Comparison of ENCODE assay signal across 8 cellular contexts in the genomic region with DNA sequence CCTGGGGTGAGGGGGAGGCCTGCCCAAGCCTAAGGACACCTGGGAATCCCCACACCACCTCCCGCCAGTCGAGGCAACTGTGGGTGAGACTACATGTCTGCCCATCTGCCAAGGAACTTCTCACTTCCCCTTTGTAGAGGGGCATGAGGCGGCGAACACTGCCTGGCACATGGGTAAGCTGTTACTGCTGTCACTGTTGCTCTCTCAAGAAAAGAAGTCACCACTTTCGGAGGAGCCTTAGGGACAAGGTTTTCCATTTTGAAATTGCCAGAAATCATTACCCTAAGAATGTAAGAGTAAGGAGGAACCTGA. TPM values are rescaled to one million over a fixed set of nuclear protein-coding genes. Genes with fewer than 3 reads are reported as not detected.
DNase-seq lines count a peak whose midpoint lies in the region; ATAC-seq and TF ChIP-seq lines count a peak whose summit lies in the region.
"Had no signal": no experiment of that assay in that cellular context is flagged by ENCODE, and none has a peak within 500 bp of the region (broad histone marks: within the 10 kb centered on the region; RNA-seq: fewer than 3 reads in every experiment).

No MANE protein-coding gene starts in this region.

- TF ChIP-seq POLR2A in Peyer's patch (IDR thresholded peaks at IDR 0.05), result no peak
- no peak for TF ChIP-seq POLR2A in spleen (IDR thresholded peaks at IDR 0.05)

- H3K27ac Mint-ChIP-seq in effector memory CD8-positive, alpha-beta T cell, result peak overlapping the region; percentile 91 to 97

- DNase-seq in Peyer's patch, result peak; percentile 45 to 83 (median 78)
- no peak for DNase-seq in effector memory CD8-positive, alpha-beta T cell
- peak; percentile 92 for DNase-seq in spleen
- no peak for DNase-seq in DMS79 (lab: John Stamatoyannopoulos, UW)
- DNase-seq in stimulated activated CD4-positive, alpha-beta T cell treated with anti-CD3 and anti-CD28 coated beads, Interleukin-2, amount 100 ng/mL, for 48 hours, result no peak
- DNase-seq: NCI-H774 had no signal

- H3K36me3 Mint-ChIP-seq in effector memory CD8-positive, alpha-beta T cell (ENCODE audit: insufficient read depth), result peaks cover 96% of the 10 kb centered on the region

- H3K4me1 Mint-ChIP-seq in effector memory CD8-positive, alpha-beta T cell (ENCODE audit: low read depth in 2 of 2), result peaks cover 87 to 89% of the 10 kb centered on the region in 2 donors

- peak overlapping the region; percentile 7 to 87 (median 34) for H3K27ac ChIP-seq in Peyer's patch
- H3K27ac ChIP-seq in spleen, result peak overlapping the region; percentile 67 to 97 (median 90)

- no peaks in the 10 kb centered on the region for H3K9me3 Mint-ChIP-seq in effector memory CD8-positive, alpha-beta T cell

- ATAC-seq in GM19468 (IDR thresholded peaks at IDR 0.05; ENCODE audit: extremely low read depth, unreplicated experiment) (peak; percentile 25), HG02970 (IDR thresholded peaks at IDR 0.05; ENCODE audit: low FRiP score, unreplicated experiment) (no peak)
- ATAC-seq in effector memory CD8-positive, alpha-beta T cell (replicated peaks), result no peak

- peaks cover 0 to 3% (median 0%) of the 10 kb centered on the region in 3 donors for H3K36me3 ChIP-seq in Peyer's patch
- peaks cover 0 to 40% (median 4%) of the 10 kb centered on the region in 6 donors for H3K36me3 ChIP-seq in spleen

- H3K9me3 ChIP-seq in Peyer's patch, result no peaks in the 10 kb centered on the region
- no peaks in the 10 kb centered on the region for H3K9me3 ChIP-seq in spleen

- H3K27me3 ChIP-seq in Peyer's patch, result no peaks in the 10 kb centered on the region
- H3K27me3 ChIP-seq in spleen (replicated peaks in 1 of 7), result no peaks in the 10 kb centered on the region

- TF ChIP-seq CTCF in Peyer's patch (IDR thresholded peaks at IDR 0.05) (no peak), spleen (IDR thresholded peaks at IDR 0.05 in 8 of 11, conservative IDR thresholded peaks at IDR 0.05 in 3 of 11) (no peak)

- peak overlapping the region; percentile 80 to 84 for H3K4me3 Mint-ChIP-seq in effector memory CD8-positive, alpha-beta T cell

- H3K4me3 ChIP-seq in Peyer's patch (no peak overlapping the region), spleen (peak overlapping the region in 1 of 8 donors; percentile 30)

- intact Hi-C loops in spleen (cut with DNase I; ENCODE audit: low total_unique reads), result no loop called here

- H3K27me3 Mint-ChIP-seq in effector memory CD8-positive, alpha-beta T cell, result no peaks in the 10 kb centered on the region

- 23 to 53% (median 39%) methylated on average over 5 of the region's 5 CpGs for WGBS in spleen, 5 donors

- H3K4me1 ChIP-seq in Peyer's patch (peaks cover 0 to 68% (median 66%) of the 10 kb centered on the region in 4 donors), spleen (peaks cover 65 to 100% (median 97%) of the 10 kb centered on the region in 6 donors)

RNA-seq across cellular contexts. Expression of a gene that starts 23.4 kb away (rescaled TPM):
- 10 to 100 TPM; 15.7 to 35.7 (median 32.3) TPM for total RNA-seq in Peyer's patch
- 100 to 1,000 TPM in 3 of 7 donors, 10 to 100 TPM in 4; 26.2 to 142 (median 83.1) TPM for total RNA-seq in spleen
- polyA plus RNA-seq in spleen, result 10 to 100 TPM; 18.3 to 31.0 (median 19.5) TPM

Comparison
In these comparisons a context has a peak if more than half of its experiments do, and no peak if none do; other contexts are left out.
1. DNase-seq: peak in Peyer's patch (3 of 3) and spleen (single experiment); none in effector memory CD8-positive, alpha-beta T cell (0 of 3), DMS79 (single experiment) and stimulated activated CD4-positive, alpha-beta T cell treated with anti-CD3 and anti-CD28 coated beads, Interleukin-2, amount 100 ng/mL, for 48 hours (0 of 2).